9 cellular contexts compared by ENCODE assay signal in the genomic region with DNA sequence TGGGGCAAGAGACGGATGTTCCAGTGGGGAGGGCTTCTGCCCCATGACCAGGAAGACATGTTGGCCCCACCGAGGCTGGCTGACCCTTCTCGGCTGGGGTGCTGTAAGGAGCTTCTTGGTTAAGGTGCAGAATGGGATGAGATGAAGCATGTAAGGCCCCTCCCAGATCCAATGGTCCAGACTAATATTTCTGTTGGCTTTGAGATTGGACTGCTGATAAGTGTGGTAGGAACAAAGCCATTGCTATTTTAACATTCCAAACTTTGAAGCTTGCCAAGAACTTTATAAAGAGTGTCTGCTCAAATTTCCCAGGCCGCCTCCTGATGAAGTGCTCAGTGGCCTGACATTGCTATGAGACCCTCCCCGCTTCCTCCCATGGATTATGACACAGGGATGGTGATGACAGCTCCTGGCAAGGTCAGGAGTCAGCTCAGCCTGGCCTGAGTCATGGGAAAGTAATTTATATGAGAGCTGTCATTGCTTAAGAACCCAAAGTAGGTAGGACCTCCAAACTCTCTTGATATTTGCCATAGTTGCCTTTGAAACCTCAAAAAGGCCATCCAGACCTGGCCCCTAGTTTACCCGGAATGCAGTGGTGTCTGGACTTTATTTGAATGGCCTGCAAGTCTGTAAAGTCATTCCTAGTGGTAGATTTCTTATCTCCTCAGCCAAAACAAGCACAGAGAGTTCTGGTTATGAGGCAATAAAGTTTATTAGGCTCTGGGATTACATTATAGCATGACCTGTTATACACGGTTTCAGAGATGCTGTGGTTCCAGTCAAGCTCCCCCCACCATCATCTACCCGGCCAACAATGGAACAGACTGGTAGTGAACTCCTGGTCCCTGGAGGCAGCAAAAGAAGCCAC. TPM values are rescaled to one million over a fixed set of nuclear protein-coding genes. Genes with fewer than 3 reads are reported as not detected.
DNase-seq lines count a peak whose midpoint lies in the region; ATAC-seq and TF ChIP-seq lines count a peak whose summit lies in the region.
"Had no signal": no experiment of that assay in that cellular context is flagged by ENCODE, and none has a peak within 500 bp of the region (broad histone marks: within the 10 kb centered on the region; RNA-seq: fewer than 3 reads in every experiment).

No MANE protein-coding gene starts in this region.

- H3K4me1 ChIP-seq in gastroesophageal sphincter (peaks cover 3 to 51% (median 27%) of the 10 kb centered on the region in 3 donors), rectal smooth muscle tissue (ENCODE audit: control insufficient read depth, insufficient read depth, low read length) (peaks cover 29% of the 10 kb centered on the region)

- no peaks in the 10 kb centered on the region for H3K9me3 ChIP-seq in gastroesophageal sphincter

- no peak for TF ChIP-seq CTCF in gastroesophageal sphincter (IDR thresholded peaks at IDR 0.05)

- H3K4me3 ChIP-seq in gastroesophageal sphincter (no peak overlapping the region), rectal smooth muscle tissue (ENCODE audit: low read length) (no peak overlapping the region)

- H3K27me3 ChIP-seq in gastroesophageal sphincter (no peaks in the 10 kb centered on the region), rectal smooth muscle tissue (ENCODE audit: control insufficient read depth, insufficient read depth, low read length) (no peaks in the 10 kb centered on the region)

- H3K27ac ChIP-seq in gastroesophageal sphincter (peak overlapping the region in 3 of 4 donors; percentile 72 to 85 (median 77)), rectal smooth muscle tissue (ENCODE audit: low read depth, low read length) (peak overlapping the region; percentile 87)

- TF ChIP-seq POLR2A in gastroesophageal sphincter (IDR thresholded peaks at IDR 0.05) = no peak

- no peak overlapping the region for H3K9ac ChIP-seq in rectal smooth muscle tissue (ENCODE audit: low read length)

- 42 to 43% methylated on average over 4 to 8 of the region's 8 CpGs for WGBS in gastroesophageal sphincter (ENCODE audit: low coverage in 1 of 2), 2 donors

- DNase-seq in EL (peak; percentile 99), SK-N-DZ (ENCODE audit: low spot score) (peak; percentile 85), DMS79 treated with DMSO at 0.1 percent for 48 hours (lab: John Stamatoyannopoulos, UW) (no peak), globus pallidus (ENCODE audit: low spot score) (no peak), NCI-H2227 (lab: John Stamatoyannopoulos, UW; ENCODE audit: unreplicated experiment) (no peak)
- DNase-seq: KG1 had no signal

- TF ChIP-seq EP300 in gastroesophageal sphincter (IDR thresholded peaks at IDR 0.05) = no peak

- H3K36me3 ChIP-seq in gastroesophageal sphincter (no peaks in the 10 kb centered on the region), rectal smooth muscle tissue (ENCODE audit: control insufficient read depth, insufficient read depth, low read length) (no peaks in the 10 kb centered on the region)

- ATAC-seq in gastroesophageal sphincter (peak; percentile 84), HG02973 (IDR thresholded peaks at IDR 0.05; ENCODE audit: unreplicated experiment) (no peak)

RNA-seq across cellular contexts. Expression of a gene that starts 55.2 kb away (rescaled TPM):
- 0.56 and 0.81 TPM in 2 replicates for polyA plus RNA-seq in SK-N-DZ (2014; cell fraction: cytosol; rRNA removed)
- 0.08 and 0.23 TPM in 2 replicates for polyA plus RNA-seq in SK-N-DZ (2014; cell fraction: nucleus; rRNA removed)
- 100 to 1,000 TPM; 163 to 385 (median 188) TPM for total RNA-seq in gastroesophageal sphincter

Comparison
In these comparisons a context has a peak if more than half of its experiments do, and no peak if none do; other contexts are left out.
1. DNase-seq: peak in EL (single experiment) and SK-N-DZ (single experiment); none in DMS79 treated with DMSO at 0.1 percent for 48 hours (single experiment), globus pallidus (single experiment) and NCI-H2227 (single experiment).